ENCODE assay signal across 13 cellular contexts in genomic region chr11:116275634-116276033, GRCh38.
A peak's percentile ranks its signal among the peaks of the same experiment; 100 is the strongest.
DNase-seq lines count a peak whose midpoint lies in the region; ATAC-seq and TF ChIP-seq lines count a peak whose summit lies in the region.
"Had no signal": no experiment of that assay in that cellular context is flagged by ENCODE, and none has a peak within 500 bp of the region (broad histone marks: within the 10 kb centered on the region; RNA-seq: fewer than 3 reads in every experiment).

No MANE protein-coding gene starts in this region.

- H3K9ac ChIP-seq in mammary epithelial cell (ENCODE audit: insufficient read depth, low read length), result no peak overlapping the region
- no peak overlapping the region for H3K9ac ChIP-seq in OCI-LY3 (ENCODE audit: low read length)

- no peaks in the 10 kb centered on the region for H3K9me2 ChIP-seq in hepatocyte (replicated peaks; ENCODE audit: insufficient read depth)

- H3K27me3 Mint-ChIP-seq in CD8-positive, alpha-beta T cell (ENCODE audit: low read depth), result peaks cover 11% of the 10 kb centered on the region

- no peak overlapping the region for H3K27ac Mint-ChIP-seq in CD8-positive, alpha-beta T cell
- H3K27ac Mint-ChIP-seq: activated B cell treated with CpG ODN at 0.5 μM for 24 hours; activated naive CD8-positive, alpha-beta T cell; natural killer cell had no signal

- no peak for ATAC-seq in CD8-positive, alpha-beta T cell
- ATAC-seq in HG03520 (IDR thresholded peaks at IDR 0.05; ENCODE audit: unreplicated experiment), result no peak

- DNase-seq in mammary epithelial cell, result peak; percentile 8
- no peak for DNase-seq in breast epithelium (ENCODE audit: low spot score in 2 of 2)
- DNase-seq in hepatic stellate cell (ENCODE audit: low spot score), result peak; percentile 29
- DNase-seq in CD8-positive, alpha-beta T cell, result no peak
- no peak for DNase-seq in NCI-H1048 (lab: John Stamatoyannopoulos, UW)
- no peak for DNase-seq in hepatocyte (ENCODE audit: low spot score)
- DNase-seq: activated B cell treated with CpG ODN at 0.5 μM for 24 hours, left ventricle myocardium inferior, natural killer cell, NCI-H226 had no signal

- H3K27me3 ChIP-seq in mammary epithelial cell (ENCODE audit: insufficient read depth, low read length), result no peaks in the 10 kb centered on the region
- H3K27me3 ChIP-seq in breast epithelium, result peaks cover 0 to 5% of the 10 kb centered on the region in 2 donors
- peaks cover 5% of the 10 kb centered on the region for H3K27me3 ChIP-seq in OCI-LY3 (ENCODE audit: low read depth, low read length)
- no peaks in the 10 kb centered on the region for H3K27me3 ChIP-seq in CD8-positive, alpha-beta T cell (ENCODE audit: insufficient read depth, low read length)
- H3K27me3 ChIP-seq in hepatocyte, result peaks cover 10% of the 10 kb centered on the region

- no peaks in the 10 kb centered on the region for H3K36me3 Mint-ChIP-seq in CD8-positive, alpha-beta T cell
- H3K36me3 Mint-ChIP-seq: activated naive CD8-positive, alpha-beta T cell; natural killer cell had no signal

- H3K36me3 ChIP-seq in mammary epithelial cell (ENCODE audit: insufficient read depth, low read length) (no peaks in the 10 kb centered on the region), breast epithelium (no peaks in the 10 kb centered on the region), OCI-LY3 (replicated peaks; ENCODE audit: low read depth, low read length) (no peaks in the 10 kb centered on the region), hepatocyte (replicated peaks; ENCODE audit: insufficient read depth, low read depth) (no peaks in the 10 kb centered on the region)
- no peaks in the 10 kb centered on the region for H3K36me3 ChIP-seq in CD8-positive, alpha-beta T cell (ENCODE audit: insufficient read depth, low read length)
- H3K36me3 ChIP-seq: left ventricle myocardium inferior had no signal

- TF ChIP-seq POLR2A in breast epithelium (IDR thresholded peaks at IDR 0.05), result no peak

- POLR2A ChIA-PET in CD8-positive, alpha-beta T cell (lab: Charles Lee), result no interaction called here

- H3K4me2 ChIP-seq in mammary epithelial cell (ENCODE audit: insufficient read depth, low read depth, low read length) (no peak overlapping the region), OCI-LY3 (ENCODE audit: low read length) (no peak overlapping the region), hepatocyte (no peak overlapping the region)

- intact Hi-C loops in mammary epithelial cell (cut with micrococcal nuclease), result loop anchor here (5.0 to 10.0 kb wide), 2 partner anchors 953 to 1931 kb away; no protein-coding TSS in a partner anchor
- intact Hi-C loops in breast epithelium (cut with DNase I; ENCODE audit: low total_unique reads), result loop anchor here (10.0 kb wide), 1 partner anchor 941 kb away; no protein-coding TSS in a partner anchor
- intact Hi-C loops in CD8-positive, alpha-beta T cell (cut with DNase I, micrococcal nuclease), result loop anchor here in 1 of 2 experiments (2.0 to 5.0 kb wide), 2 partner anchors 951 to 1933 kb away; no protein-coding TSS in a partner anchor

- no peaks in the 10 kb centered on the region for H3K9me3 Mint-ChIP-seq in CD8-positive, alpha-beta T cell
- H3K9me3 Mint-ChIP-seq: activated B cell treated with CpG ODN at 0.5 μM for 24 hours, natural killer cell had no signal

- in situ Hi-C loops in mammary epithelial cell (cut with MboI; ENCODE audit: low sequenced_read_pairs in 2 of 2), result no loop called here

- no peaks in the 10 kb centered on the region for H3K4me1 ChIP-seq in mammary epithelial cell (ENCODE audit: insufficient read depth, low read length)
- H3K4me1 ChIP-seq in breast epithelium, result no peaks in the 10 kb centered on the region
- H3K4me1 ChIP-seq in OCI-LY3 (ENCODE audit: low read length), result no peaks in the 10 kb centered on the region
- no peaks in the 10 kb centered on the region for H3K4me1 ChIP-seq in CD8-positive, alpha-beta T cell (ENCODE audit: insufficient read depth, low read length)
- no peaks in the 10 kb centered on the region for H3K4me1 ChIP-seq in hepatocyte (ENCODE audit: insufficient read depth)

- no peak overlapping the region for H2AFZ ChIP-seq in mammary epithelial cell (ENCODE audit: low read depth, low read length)
- peak overlapping the region; percentile 88; the same call in 1 of the 2 replicates for H2AFZ ChIP-seq in OCI-LY3 (ENCODE audit: low read depth, low read length)
- no peak overlapping the region for H2AFZ ChIP-seq in hepatocyte

- CTCF ChIA-PET in mammary epithelial cell (lab: Charles Lee; ENCODE audit: low non-redundant PET), result no interaction called here
- CTCF ChIA-PET in CD8-positive, alpha-beta T cell (lab: Charles Lee), result no interaction called here

- H3K9me3 ChIP-seq in mammary epithelial cell (replicated peaks; ENCODE audit: insufficient read depth, low read length) (no peaks in the 10 kb centered on the region), breast epithelium (no peaks in the 10 kb centered on the region), OCI-LY3 (ENCODE audit: insufficient read depth, low read length) (no peaks in the 10 kb centered on the region), hepatocyte (ENCODE audit: low read depth) (no peaks in the 10 kb centered on the region)
- H3K9me3 ChIP-seq in CD8-positive, alpha-beta T cell (ENCODE audit: low read length), result no peaks in the 10 kb centered on the region
- H3K9me3 ChIP-seq: left ventricle myocardium inferior had no signal

- no peak overlapping the region for H3K4me3 Mint-ChIP-seq in CD8-positive, alpha-beta T cell
- H3K4me3 Mint-ChIP-seq: activated B cell treated with CpG ODN at 0.5 μM for 24 hours; activated naive CD8-positive, alpha-beta T cell; natural killer cell had no signal

- no peak overlapping the region for H3K4me3 ChIP-seq in mammary epithelial cell (replicated peaks in 1 of 3; ENCODE audit: insufficient read depth in 1 of 3, low read depth in 2 of 3, low read length in 3 of 3)
- no peak overlapping the region for H3K4me3 ChIP-seq in breast epithelium
- no peak overlapping the region for H3K4me3 ChIP-seq in OCI-LY3 (ENCODE audit: low read length)
- H3K4me3 ChIP-seq in CD8-positive, alpha-beta T cell (ENCODE audit: low read depth, low read length), result no peak overlapping the region
- H3K4me3 ChIP-seq in hepatocyte, result no peak overlapping the region

- dilution Hi-C loops in mammary epithelial cell (cut with HindIII; ENCODE audit: low sequenced_read_pairs), result no loop called here

- no peaks in the 10 kb centered on the region for H4K20me1 ChIP-seq in mammary epithelial cell (ENCODE audit: insufficient read depth, low read length)
- no peaks in the 10 kb centered on the region for H4K20me1 ChIP-seq in OCI-LY3 (ENCODE audit: insufficient read depth, low read length)
- H4K20me1 ChIP-seq in hepatocyte (ENCODE audit: insufficient read depth, poor library complexity, severe bottlenecking), result no peaks in the 10 kb centered on the region

- no peak for TF ChIP-seq CTCF in mammary epithelial cell (conservative IDR thresholded peaks at IDR 0.05 in 1 of 2, IDR thresholded peaks at IDR 0.05 in 1 of 2; ENCODE audit: extremely low read depth in 1 of 2, insufficient read depth in 1 of 2, low read depth in 1 of 2, low read length in 2 of 2)
- TF ChIP-seq CTCF in breast epithelium (IDR thresholded peaks at IDR 0.05), result no peak
- no peak for TF ChIP-seq CTCF in OCI-LY3 (IDR thresholded peaks at IDR 0.05; ENCODE audit: low read depth, low read length)
- no peak for TF ChIP-seq CTCF in CD8-positive, alpha-beta T cell (IDR thresholded peaks at IDR 0.05)
- no peak for TF ChIP-seq CTCF in hepatocyte (IDR thresholded peaks at IDR 0.05; ENCODE audit: poor library complexity)

- H3K4me1 Mint-ChIP-seq in CD8-positive, alpha-beta T cell (ENCODE audit: low read depth), result no peaks in the 10 kb centered on the region
- H3K4me1 Mint-ChIP-seq: activated B cell treated with CpG ODN at 0.5 μM for 24 hours had no signal

- BruUV-seq in mammary epithelial cell (replicated peaks; lab: Mats Ljungman, UMichigan), result no TSS peak

- H3K79me2 ChIP-seq in mammary epithelial cell (ENCODE audit: insufficient read depth, low read length) (no peaks in the 10 kb centered on the region), OCI-LY3 (ENCODE audit: low read length) (no peaks in the 10 kb centered on the region), hepatocyte (no peaks in the 10 kb centered on the region)

- WGBS in mammary epithelial cell (ENCODE audit: low coverage, missing lambda C conversion rate), result 67% methylated on average over 1 of the region's 5 CpGs
- 87% methylated on average over 5 of the region's 5 CpGs for WGBS in hepatocyte (ENCODE audit: low lambda C conversion rate, missing lambda C conversion rate)

- H3K27ac ChIP-seq in mammary epithelial cell (ENCODE audit: insufficient read depth, low read depth, low read length) (no peak overlapping the region), breast epithelium (no peak overlapping the region), OCI-LY3 (ENCODE audit: low read length) (no peak overlapping the region), hepatocyte (no peak overlapping the region)
- no peak overlapping the region for H3K27ac ChIP-seq in CD8-positive, alpha-beta T cell (ENCODE audit: low read depth, low read length)
- H3K27ac ChIP-seq: left ventricle myocardium inferior had no signal

Comparison
In these comparisons a context has a peak if more than half of its experiments do, and no peak if none do; other contexts are left out.
1. DNase-seq: peak in mammary epithelial cell (single experiment) and hepatic stellate cell (single experiment); none in breast epithelium (0 of 2), CD8-positive, alpha-beta T cell (0 of 7), NCI-H1048 (single experiment) and hepatocyte (single experiment).